ENCODE assay signal across 8 cellular contexts in genomic region chr16:72847187-72848044, GRCh38.
DNase-seq lines count a peak whose midpoint lies in the region; ATAC-seq and TF ChIP-seq lines count a peak whose summit lies in the region.

No MANE protein-coding gene starts in this region.

- H3K4me3 ChIP-seq in HCT116 (replicated peaks in 1 of 2; ENCODE audit: low read depth in 1 of 2, low read length in 2 of 2) (no peak overlapping the region), skeletal muscle tissue (ENCODE audit: low read length in 3 of 3) (no peak overlapping the region)

- no peaks in the 10 kb centered on the region for H3K9me2 ChIP-seq in HCT116 (ENCODE audit: insufficient read depth)

- CTCF ChIA-PET in HCT116 (lab: Charles Lee), result interaction anchor here (0.6 to 3.8 kb wide), 3 partner anchors 15 to 345 kb away, joined by 3 to 25 read pairs (median 5); no protein-coding TSS in a partner anchor

- peak; percentile 47 to 65 (median 59); a peak in 5 of 6 replicates for TF ChIP-seq CTCF in HCT116 (IDR thresholded peaks at IDR 0.05 in 2 of 3, conservative IDR thresholded peaks at IDR 0.05 in 1 of 3; ENCODE audit: borderline replicate concordance in 1 of 3, insufficient read depth in 1 of 3, low read depth in 2 of 3, low read length in 2 of 3)

- TF ChIP-seq RAD21 in HCT116 (IDR thresholded peaks at IDR 0.05; ENCODE audit: low read depth), result peak; percentile 60

- H4K20me1 ChIP-seq in HCT116 (ENCODE audit: insufficient read depth), result no peaks in the 10 kb centered on the region

- H3K9ac ChIP-seq in HCT116 (ENCODE audit: low read length) (no peak overlapping the region), skeletal muscle tissue (ENCODE audit: low read depth in 1 of 3, low read length in 3 of 3) (peak overlapping the region in 1 of 3 donors; percentile 66)

- H3K4me1 ChIP-seq in HCT116 (ENCODE audit: control insufficient read depth in 1 of 2, insufficient read depth in 2 of 2, low read length in 2 of 2) (peaks cover 14 to 25% of the 10 kb centered on the region in 2 experiments), skeletal muscle tissue (ENCODE audit: control insufficient read depth in 3 of 3, insufficient read depth in 3 of 3, low read length in 3 of 3) (peaks cover 42 to 71% (median 63%) of the 10 kb centered on the region in 3 donors)

- peak; percentile 82 for ATAC-seq in HCT116
- peak; percentile 65 for ATAC-seq in SK-N-SH treated with all-trans-retinoic acid at 6 μM for 48 hours
- ATAC-seq in GM18870 (IDR thresholded peaks at IDR 0.05; ENCODE audit: unreplicated experiment), result no peak

- intact Hi-C loops in HCT116 (cut with micrococcal nuclease), result loop anchor here (2.0 to 5.0 kb wide), 2 partner anchors 345 to 350 kb away; no protein-coding TSS in a partner anchor
- intact Hi-C loops in head of caudate nucleus (cut with DNase I), result no loop called here

- no peaks in the 10 kb centered on the region for H3K79me2 ChIP-seq in HCT116 (ENCODE audit: insufficient read depth, low read length)

- H3K4me2 ChIP-seq in HCT116 (ENCODE audit: low read length), result peak overlapping the region; percentile 76; the same call in 1 of the 2 replicates

- RAD21 ChIA-PET in HCT116 (lab: Charles Lee; ENCODE audit: low non-redundant PET in 1 of 2, low total read pairs in 2 of 2, uncharacterized antibody in 2 of 2, unreplicated experiment in 2 of 2), result no interaction called here

- no TSS peak for BruUV-seq in HCT116 (replicated peaks; lab: Mats Ljungman, UMichigan)

- no peak overlapping the region for H3K27ac ChIP-seq in HCT116 (ENCODE audit: low read depth, low read length)
- H3K27ac ChIP-seq in skeletal muscle tissue (ENCODE audit: low read depth, low read length), result peak overlapping the region; percentile 72

- no peak for TF ChIP-seq POLR2A in HCT116 (IDR thresholded peaks at IDR 0.05; ENCODE audit: borderline replicate concordance, extremely low read depth, insufficient read depth, insufficient read length)

- H3K36me3 ChIP-seq in HCT116 (ENCODE audit: control insufficient read depth in 1 of 2, insufficient read depth in 2 of 2, low read length in 2 of 2) (no peaks in the 10 kb centered on the region), skeletal muscle tissue (ENCODE audit: control insufficient read depth in 3 of 3, insufficient read depth in 3 of 3, low read length in 3 of 3) (peaks cover 0 to 1% (median 0%) of the 10 kb centered on the region in 3 donors)

- no peaks in the 10 kb centered on the region for H3K9me3 ChIP-seq in HCT116 (ENCODE audit: control insufficient read depth in 1 of 2, insufficient read depth in 1 of 2, low read depth in 1 of 2, low read length in 2 of 2)
- no peaks in the 10 kb centered on the region for H3K9me3 ChIP-seq in skeletal muscle tissue (ENCODE audit: control insufficient read depth in 3 of 3, low read length in 3 of 3)

- POLR2A ChIA-PET in HCT116 (lab: Charles Lee), result no interaction called here

- no peak overlapping the region for H2AFZ ChIP-seq in HCT116 (ENCODE audit: low read depth, low read length, poor library complexity, severe bottlenecking)

- DNase-seq in DMS53 (lab: John Stamatoyannopoulos, UW) (peak; percentile 3), DMS53 treated with DMSO at 0.1 percent for 48 hours (lab: John Stamatoyannopoulos, UW; ENCODE audit: unreplicated experiment) (no peak), HCT116 (ENCODE audit: low read depth, low spot score) (no peak), head of caudate nucleus (peak in 41 of 42 donors; percentile 21 to 83 (median 62)), NCI-H187 treated with DMSO at 0.1 percent for 48 hours (lab: John Stamatoyannopoulos, UW) (no peak)

- no peaks in the 10 kb centered on the region for H3K27me3 ChIP-seq in HCT116 (ENCODE audit: insufficient read depth, low read length)
- no peaks in the 10 kb centered on the region for H3K27me3 ChIP-seq in skeletal muscle tissue (ENCODE audit: control insufficient read depth in 3 of 3, insufficient read depth in 3 of 3, low read length in 3 of 3)

TF ChIP-seq in HCT116, 20 proteins besides CTCF, POLR2A, EP300 and RAD21:
- TF ChIP-seq JUND (IDR thresholded peaks at IDR 0.05) (no peak), ELF1 (IDR thresholded peaks at IDR 0.05; ENCODE audit: borderline replicate concordance, low read depth) (no peak), POLR2AphosphoS5 (IDR thresholded peaks at IDR 0.05; ENCODE audit: low read depth, low read length) (no peak), ZBTB33 (IDR thresholded peaks at IDR 0.05; ENCODE audit: extremely low read depth, insufficient replicate concordance, low read length) (no peak)
TF ChIP-seq in HCT116: peak in this region for 0.

TF ChIP-seq in SK-N-SH treated with all-trans-retinoic acid at 6 μM for 48 hours, 23 proteins besides CTCF, POLR2A, EP300 and RAD21:
- TF ChIP-seq ZFP3 (CRISPR knock-in tag; IDR thresholded peaks at IDR 0.05) (no peak), GLIS3 (CRISPR knock-in tag; IDR thresholded peaks at IDR 0.05) (no peak), ESRRG (CRISPR knock-in tag; IDR thresholded peaks at IDR 0.05) (no peak), PPARA (CRISPR knock-in tag; IDR thresholded peaks at IDR 0.05; ENCODE audit: borderline replicate concordance) (no peak), CREB5 (CRISPR knock-in tag; IDR thresholded peaks at IDR 0.05; ENCODE audit: low read depth) (no peak), ZNF565 (CRISPR knock-in tag; conservative IDR thresholded peaks at IDR 0.05; ENCODE audit: low read depth) (no peak), POU6F1 (CRISPR knock-in tag; IDR thresholded peaks at IDR 0.05; ENCODE audit: borderline replicate concordance, low read depth) (no peak), OSR1 (CRISPR knock-in tag; IDR thresholded peaks at IDR 0.05) (no peak), TCF4 (CRISPR knock-in tag; IDR thresholded peaks at IDR 0.05; ENCODE audit: borderline replicate concordance) (no peak), SNAI2 (CRISPR knock-in tag; IDR thresholded peaks at IDR 0.05) (no peak)

Comparison
In these comparisons a context has a peak if more than half of its experiments do, and no peak if none do; other contexts are left out.
1. DNase-seq: peak in DMS53 (single experiment) and head of caudate nucleus (41 of 42); none in DMS53 treated with DMSO at 0.1 percent for 48 hours (single experiment), HCT116 (single experiment) and NCI-H187 treated with DMSO at 0.1 percent for 48 hours (single experiment).